ENCODE assay signal across 8 cellular contexts in genomic region chr5:143400541-143401252, GRCh38. TPM values are rescaled to one million over a fixed set of nuclear protein-coding genes. Genes with fewer than 3 reads are reported as not detected.
A peak's percentile ranks its signal among the peaks of the same experiment; 100 is the strongest.
DNase-seq lines count a peak whose midpoint lies in the region; ATAC-seq, FAIRE-seq and TF ChIP-seq lines count a peak whose summit lies in the region.

No MANE protein-coding gene starts in this region.

- no peaks in the 10 kb centered on the region for H3K27me3 Mint-ChIP-seq in activated T-helper 1 cell treated with anti-CD3 and anti-CD28 coated beads, Interleukin-12 subunit alpha, Interleukin-12 subunit beta, Interleukin-2, Interleukin-4 antibody, amounts not matched to agents 30 ng/mL and 10 ng/mL and 1 ng/mL, durations not matched to agents 14 hours and 24 hours and 36 hours (ENCODE audit: insufficient read depth)

- H3K4me1 Mint-ChIP-seq in activated T-helper 1 cell treated with anti-CD3 and anti-CD28 coated beads, Interleukin-12 subunit alpha, Interleukin-12 subunit beta, Interleukin-2, Interleukin-4 antibody, amounts not matched to agents 30 ng/mL and 10 ng/mL and 1 ng/mL, durations not matched to agents 14 hours and 24 hours and 36 hours (ENCODE audit: low read depth), result peaks cover 73% of the 10 kb centered on the region

- DNase-seq in activated naive CD4-positive, alpha-beta T cell treated with Interleukin-2 at 50 U/mL for 16 hours, result peak; percentile 3
- DNase-seq in activated naive CD4-positive, alpha-beta T cell treated with anti-CD3 and anti-CD28 coated beads, Interleukin-2, amount 50 U/mL, for 72 hours (ENCODE audit: low spot score in 2 of 2), result no peak
- DNase-seq in activated T-helper 1 cell treated with anti-CD3 and anti-CD28 coated beads, Interleukin-12 subunit alpha, Interleukin-12 subunit beta, Interleukin-2, Interleukin-4 antibody, amounts not matched to agents 30 ng/mL and 10 ng/mL and 1 ng/mL, durations not matched to agents 14 hours and 24 hours and 36 hours (ENCODE audit: low spot score), result no peak
- DNase-seq in thoracic aorta (ENCODE audit: low spot score), result no peak
- no peak for DNase-seq in D721Med (ENCODE audit: insufficient read length, low spot score)
- DNase-seq in HTR-8/SVneo (ENCODE audit: insufficient read length, low spot score), result no peak

- H3K4me1 ChIP-seq in thoracic aorta (ENCODE audit: control insufficient read depth in 1 of 2, low read depth in 2 of 2), result peaks cover 24 to 52% of the 10 kb centered on the region in 2 donors

- FAIRE-seq in D721Med (lab: Jason Lieb, UNC), result no peak
- no peak for FAIRE-seq in HTR-8/SVneo (lab: Jason Lieb, UNC)

- peaks cover 27 to 32% of the 10 kb centered on the region in 2 donors for H3K36me3 Mint-ChIP-seq in activated naive CD4-positive, alpha-beta T cell treated with anti-CD3 and anti-CD28 coated beads, Interleukin-2, amount 50 U/mL, for 72 hours
- H3K36me3 Mint-ChIP-seq in activated T-helper 1 cell treated with anti-CD3 and anti-CD28 coated beads, Interleukin-12 subunit alpha, Interleukin-12 subunit beta, Interleukin-2, Interleukin-4 antibody, amounts not matched to agents 30 ng/mL and 10 ng/mL and 1 ng/mL, durations not matched to agents 14 hours and 24 hours and 36 hours (ENCODE audit: low read depth), result peaks cover 40% of the 10 kb centered on the region

- H3K27ac Mint-ChIP-seq in activated naive CD4-positive, alpha-beta T cell treated with anti-CD3 and anti-CD28 coated beads, Interleukin-2, amount 50 U/mL, for 72 hours, result peak overlapping the region in 1 of 2 donors; percentile 66
- H3K27ac Mint-ChIP-seq in activated T-helper 1 cell treated with anti-CD3 and anti-CD28 coated beads, Interleukin-12 subunit alpha, Interleukin-12 subunit beta, Interleukin-2, Interleukin-4 antibody, amounts not matched to agents 30 ng/mL and 10 ng/mL and 1 ng/mL, durations not matched to agents 14 hours and 24 hours and 36 hours, result peak overlapping the region; percentile 15

- no peaks in the 10 kb centered on the region for H3K27me3 ChIP-seq in layer of hippocampus (ENCODE audit: control insufficient read depth, insufficient read depth, low read length)
- H3K27me3 ChIP-seq in thoracic aorta (replicated peaks; ENCODE audit: insufficient read depth), result no peaks in the 10 kb centered on the region

- no peaks in the 10 kb centered on the region for H3K9me3 Mint-ChIP-seq in activated naive CD4-positive, alpha-beta T cell treated with anti-CD3 and anti-CD28 coated beads, Interleukin-2, amount 50 U/mL, for 72 hours
- H3K9me3 Mint-ChIP-seq in activated T-helper 1 cell treated with anti-CD3 and anti-CD28 coated beads, Interleukin-12 subunit alpha, Interleukin-12 subunit beta, Interleukin-2, Interleukin-4 antibody, amounts not matched to agents 30 ng/mL and 10 ng/mL and 1 ng/mL, durations not matched to agents 14 hours and 24 hours and 36 hours, result no peaks in the 10 kb centered on the region

- intact Hi-C loops in activated T-helper 1 cell treated with anti-CD3 and anti-CD28 coated beads, Interleukin-12 subunit alpha, Interleukin-12 subunit beta, Interleukin-2, Interleukin-4 antibody, amounts not matched to agents 30 ng/mL and 10 ng/mL and 1 ng/mL, durations not matched to agents 14 hours and 24 hours and 36 hours (cut with micrococcal nuclease), result loop anchor here (5.0 kb wide), 2 partner anchors 278 to 378 kb away; no protein-coding TSS in a partner anchor

- no peaks in the 10 kb centered on the region for H3K9me3 ChIP-seq in thoracic aorta

- peak overlapping the region; percentile 92 for H3K4me3 Mint-ChIP-seq in activated T-helper 1 cell treated with anti-CD3 and anti-CD28 coated beads, Interleukin-12 subunit alpha, Interleukin-12 subunit beta, Interleukin-2, Interleukin-4 antibody, amounts not matched to agents 30 ng/mL and 10 ng/mL and 1 ng/mL, durations not matched to agents 14 hours and 24 hours and 36 hours

- H3K36me3 ChIP-seq in thoracic aorta, result no peaks in the 10 kb centered on the region

- ATAC-seq in activated naive CD4-positive, alpha-beta T cell treated with anti-CD3 and anti-CD28 coated beads, Interleukin-2, amount 50 U/mL, for 72 hours, result no peak
- ATAC-seq in thoracic aorta (ENCODE audit: insufficient number of reproducible peaks, low FRiP score, low read depth) (no peak), HG03520 (IDR thresholded peaks at IDR 0.05; ENCODE audit: unreplicated experiment) (no peak)

- TF ChIP-seq CTCF in thoracic aorta (IDR thresholded peaks at IDR 0.05) (no peak), D721Med (IDR thresholded peaks at IDR 0.05; ENCODE audit: insufficient read depth, missing control alignments) (no peak)

- H3K27ac ChIP-seq in layer of hippocampus (ENCODE audit: low read depth, low read length), result peak overlapping the region; percentile 23
- H3K27ac ChIP-seq in thoracic aorta, result no peak overlapping the region

- H3K4me3 ChIP-seq in thoracic aorta, result peak overlapping the region; percentile 93

RNA-seq across cellular contexts. Expression of gene NR3C1, which starts 2.8 kb away (rescaled TPM):
- 10 to 100 TPM; 39.5 to 43.6 TPM for total RNA-seq in activated naive CD4-positive, alpha-beta T cell treated with anti-CD3 and anti-CD28 coated beads, Interleukin-2, amount 50 U/mL, for 72 hours
- 62.7 TPM in 2 replicates for total RNA-seq in activated T-helper 1 cell treated with anti-CD3 and anti-CD28 coated beads, Interleukin-12 subunit alpha, Interleukin-12 subunit beta, Interleukin-2, Interleukin-4 antibody, amounts not matched to agents 30 ng/mL and 10 ng/mL and 1 ng/mL, durations not matched to agents 14 hours and 24 hours and 36 hours
- 10 to 100 TPM; 56.5 to 58.1 TPM for total RNA-seq in thoracic aorta
